ENCODE assay signal across 21 cellular contexts in genomic region chr11:129148487-129148886, GRCh38. TPM values are rescaled to one million over a fixed set of nuclear protein-coding genes. Genes with fewer than 3 reads are reported as not detected.
DNase-seq lines count a peak whose midpoint lies in the region; ATAC-seq, FAIRE-seq and TF ChIP-seq lines count a peak whose summit lies in the region.
"Had no signal": no experiment of that assay in that cellular context is flagged by ENCODE, and none has a peak within 500 bp of the region (broad histone marks: within the 10 kb centered on the region; RNA-seq: fewer than 3 reads in every experiment).

No MANE protein-coding gene starts in this region.

- peaks cover 37% of the 10 kb centered on the region for H3K36me3 Mint-ChIP-seq in WTC11

- no peak overlapping the region for H3K4me3 ChIP-seq in Panc1 (ENCODE audit: low read depth in 2 of 2, low read length in 2 of 2)
- no peak overlapping the region for H3K4me3 ChIP-seq in smooth muscle cell
- H3K4me3 ChIP-seq in HepG2 (replicated peaks in 1 of 3; ENCODE audit: insufficient read depth in 1 of 3, low read depth in 2 of 3, low read length in 3 of 3) = no peak overlapping the region
- H3K4me3 ChIP-seq: SJSA1 had no signal

- H3K9me3 ChIP-seq in Panc1 (ENCODE audit: control insufficient read depth, insufficient read depth, low read depth, low read length) (peaks cover 24% of the 10 kb centered on the region), smooth muscle cell (replicated peaks; ENCODE audit: low read depth) (no peaks in the 10 kb centered on the region), HepG2 (ENCODE audit: low read length) (no peaks in the 10 kb centered on the region; the same call in 1 of the 2 replicates)
- H3K9me3 ChIP-seq: SJSA1 had no signal

- H3K27me3 ChIP-seq in Panc1 (ENCODE audit: control insufficient read depth, insufficient read depth, low read length) (no peaks in the 10 kb centered on the region), smooth muscle cell (ENCODE audit: low read depth) (no peaks in the 10 kb centered on the region), HepG2 (ENCODE audit: control insufficient read depth in 1 of 2, insufficient read depth in 2 of 2, low read length in 2 of 2) (no peaks in the 10 kb centered on the region)
- H3K27me3 ChIP-seq: SJSA1 had no signal

- H3K27ac Mint-ChIP-seq in WTC11 = no peak overlapping the region
- H3K27ac Mint-ChIP-seq: CD4-positive, alpha-beta T cell had no signal

- CTCF ChIA-PET in Panc1 (lab: Charles Lee) (no interaction called here), WTC11 (lab: Charles Lee) (no interaction called here), HepG2 (lab: Yijun Ruan, JAX; ENCODE audit: low intra/inter-chr PET ratio, low total read pairs) (no interaction called here)

- H3K36me3 ChIP-seq in Panc1 (ENCODE audit: control insufficient read depth, insufficient read depth, low read length) (no peaks in the 10 kb centered on the region), smooth muscle cell (ENCODE audit: low read depth) (no peaks in the 10 kb centered on the region), HepG2 (replicated peaks in 1 of 2; ENCODE audit: control insufficient read depth in 1 of 2, insufficient read depth in 2 of 2, low read length in 2 of 2) (no peaks in the 10 kb centered on the region)
- H3K36me3 ChIP-seq: SJSA1 had no signal

- no peak overlapping the region for H3K4me3 Mint-ChIP-seq in WTC11
- H3K4me3 Mint-ChIP-seq: CD4-positive, alpha-beta T cell had no signal

- peaks cover 52% of the 10 kb centered on the region for H3K9me3 Mint-ChIP-seq in WTC11

- 87% methylated on average over 2 of the region's 2 CpGs for WGBS in smooth muscle cell (ENCODE audit: low lambda C conversion rate)
- WGBS in HepG2 (ENCODE audit: low lambda C conversion rate) = 96% methylated on average over 2 of the region's 2 CpGs

- H3K9ac ChIP-seq in smooth muscle cell (ENCODE audit: low read depth) (no peak overlapping the region), HepG2 (ENCODE audit: insufficient read depth, low read depth, low read length) (no peak overlapping the region)

- H3F3A ChIP-seq in smooth muscle cell (ENCODE audit: low read depth) = peaks cover 12% of the 10 kb centered on the region

- no peak for TF ChIP-seq RAD21 in HepG2 (CRISPR knock-in tag; IDR thresholded peaks at IDR 0.05)

- intact Hi-C loops in Panc1 (cut with micrococcal nuclease; ENCODE audit: unreplicated experiment) (loop anchor here (10.0 kb wide), 2 partner anchors 46 to 126 kb away; partner anchors contain the start of gene ARHGAP32), head of caudate nucleus (cut with DNase I) (no loop called here), HepG2 (cut with micrococcal nuclease; ENCODE audit: unreplicated experiment) (no loop called here)

- H3K79me2 ChIP-seq in smooth muscle cell (ENCODE audit: low read depth) (peaks cover 92% of the 10 kb centered on the region), HepG2 (ENCODE audit: insufficient read depth, low read length) (peaks cover 5% of the 10 kb centered on the region)

- peaks cover 32% of the 10 kb centered on the region for H3K4me1 Mint-ChIP-seq in WTC11

- no peaks in the 10 kb centered on the region for H3K27me3 Mint-ChIP-seq in WTC11 (ENCODE audit: low read depth)
- H3K27me3 Mint-ChIP-seq: CD4-positive, alpha-beta T cell had no signal

- FAIRE-seq in HepG2 (lab: Jason Lieb, UNC) = no peak
- FAIRE-seq: GM12891, H1 had no signal

- H4K20me1 ChIP-seq in smooth muscle cell (ENCODE audit: low read depth) = no peaks in the 10 kb centered on the region
- no peaks in the 10 kb centered on the region for H4K20me1 ChIP-seq in HepG2 (ENCODE audit: insufficient read depth, low read length)

- H2AFZ ChIP-seq in smooth muscle cell (ENCODE audit: low read depth) = no peak overlapping the region
- no peak overlapping the region for H2AFZ ChIP-seq in HepG2 (ENCODE audit: low read length)

- no peak for TF ChIP-seq CTCF in Panc1 (IDR thresholded peaks at IDR 0.05)
- TF ChIP-seq CTCF in smooth muscle cell (IDR thresholded peaks at IDR 0.05; ENCODE audit: borderline replicate concordance, insufficient read depth, poor library complexity, severe bottlenecking) = no peak
- no peak for TF ChIP-seq CTCF in WTC11 (IDR thresholded peaks at IDR 0.05)
- no peak for TF ChIP-seq CTCF in HepG2 (CRISPR knock-in tag; IDR thresholded peaks at IDR 0.05)

- BruUV-seq in Panc1 (replicated peaks; lab: Mats Ljungman, UMichigan) (no TSS peak), HepG2 (replicated peaks; lab: Mats Ljungman, UMichigan) (no TSS peak)

- TF ChIP-seq EP300 in HepG2 (IDR thresholded peaks at IDR 0.05; ENCODE audit: low read depth in 2 of 2, low read length in 2 of 2) = no peak
- no peak for TF ChIP-seq EP300 in HepG2 (CRISPR knock-in tag; IDR thresholded peaks at IDR 0.05; ENCODE audit: borderline replicate concordance)

- H3K4me2 ChIP-seq in smooth muscle cell = no peak overlapping the region
- no peak overlapping the region for H3K4me2 ChIP-seq in HepG2 (ENCODE audit: low read depth, low read length)

- DNase-seq in NCI-H345 (lab: John Stamatoyannopoulos, UW) = peak; percentile 1
- DNase-seq in NCI-H345 treated with DMSO at 0.1 percent for 48 hours (lab: John Stamatoyannopoulos, UW; ENCODE audit: unreplicated experiment) = no peak
- DNase-seq in Panc1 (ENCODE audit: low read depth, low spot score) = no peak
- no peak for DNase-seq in epithelial cell of prostate (ENCODE audit: low read depth, low spot score)
- no peak for DNase-seq in smooth muscle cell (lab: John Stamatoyannopoulos, UW; ENCODE audit: unreplicated experiment)
- no peak for DNase-seq in WTC11 (ENCODE audit: low spot score)
- DNase-seq in head of caudate nucleus = no peak
- no peak for DNase-seq in HepG2 (ENCODE audit: low spot score)
- DNase-seq: 8988T; CD4-positive, alpha-beta T cell; EL; IMR-90; MM.1S; NCI-H1092; NCI-H1436 treated with DMSO at 0.1 percent for 48 hours; NCI-H2081 treated with DMSO at 0.1 percent for 48 hours; NCI-H510A; NCI-H774 had no signal

- H3K4me1 ChIP-seq in Panc1 (ENCODE audit: control insufficient read depth, insufficient read depth, low read length) (peaks cover 54% of the 10 kb centered on the region), smooth muscle cell (ENCODE audit: low read depth) (peaks cover 23% of the 10 kb centered on the region), HepG2 (ENCODE audit: insufficient read depth, low read length) (peaks cover 32% of the 10 kb centered on the region)

- POLR2A ChIA-PET in Panc1 (lab: Charles Lee) = no interaction called here
- POLR2A ChIA-PET in WTC11 (lab: Charles Lee) = no interaction called here
- POLR2A ChIA-PET in HepG2 (lab: Yijun Ruan, JAX) = no interaction called here

- TF ChIP-seq POLR2A in HepG2 (IDR thresholded peaks at IDR 0.05; ENCODE audit: insufficient read depth in 1 of 2, low read depth in 2 of 2, low read length in 2 of 2) = no peak

- in situ Hi-C loops in Panc1 (cut with HindIII; ENCODE audit: low pct_unique_long_range_greater_than_20kb, low sequenced_read_pairs) (no loop called here), HepG2 (cut with HindIII; ENCODE audit: extremely low pct_ligation_motif_present, low pct_unique_long_range_greater_than_20kb) (no loop called here)

- ATAC-seq in Panc1 (peak; percentile 48; the same call in 1 of the 2 replicates), WTC11 (no peak; the same call in 1 of the 2 replicates), HepG2 (no peak)

- peak overlapping the region; percentile 100 for H3K27ac ChIP-seq in Panc1 (ENCODE audit: low read length)
- H3K27ac ChIP-seq in epithelial cell of prostate = peak overlapping the region; percentile 14
- peak overlapping the region; percentile 27 for H3K27ac ChIP-seq in smooth muscle cell (ENCODE audit: low read depth)
- H3K27ac ChIP-seq in HepG2 (ENCODE audit: extremely low read length, insufficient read depth, low read length) = no peak overlapping the region
- H3K27ac ChIP-seq: SJSA1 had no signal

TF ChIP-seq in WTC11, 78 proteins besides CTCF, POLR2A, EP300 and RAD21 (continues in another document):
- TF ChIP-seq ZNF138 (CRISPR knock-in tag; conservative IDR thresholded peaks at IDR 0.05) = no peak
- no peak for TF ChIP-seq ZNF263 (CRISPR knock-in tag; IDR thresholded peaks at IDR 0.05; ENCODE audit: low read depth)

TF ChIP-seq in HepG2, 621 proteins besides CTCF, POLR2A, EP300 and RAD21 (continues in another document):
- TF ChIP-seq PLSCR1 (CRISPR knock-in tag; IDR thresholded peaks at IDR 0.05; ENCODE audit: borderline replicate concordance) (no peak), ZNF75D (CRISPR knock-in tag; IDR thresholded peaks at IDR 0.05; ENCODE audit: borderline replicate concordance) (no peak)

RNA-seq across cellular contexts. Expression of gene ARHGAP32, which starts 43.6 kb away (rescaled TPM):
- total RNA-seq in Panc1 (2021; ENCODE audit: unreplicated experiment) = 44.6 TPM
- 14.2 TPM for polyA plus RNA-seq in Panc1 (2012; ENCODE audit: insufficient read length)
- 17.2 and 17.8 TPM in 2 replicates for total RNA-seq in smooth muscle cell
- polyA plus RNA-seq in smooth muscle cell = 8.8 and 14.9 TPM in 2 replicates
- total RNA-seq in WTC11 (2021) = 22.6 to 25.6 TPM (median 25.3 TPM) in 3 replicates
- total RNA-seq in HepG2 (2016; rRNA removed; fragmentation: Illumina TruSeq; extraction: Trizol) = 6.3 and 8.3 TPM in 2 replicates
- 21.8 and 24.5 TPM in 2 replicates for total RNA-seq in HepG2 (2016; cell fraction: cytosol; rRNA removed; fragmentation: Illumina TruSeq; extraction: Trizol; ENCODE audit: low read depth)
- 7.2 and 8.3 TPM in 2 replicates for total RNA-seq in HepG2 (2016; cell fraction: insoluble cytoplasmic fraction; rRNA removed; fragmentation: Illumina TruSeq; extraction: Trizol)
- total RNA-seq in HepG2 (2016; cell fraction: membrane; rRNA removed; fragmentation: Illumina TruSeq; extraction: Trizol) = 9.4 and 10.7 TPM in 2 replicates
- 12.7 and 17.3 TPM in 2 replicates for total RNA-seq in HepG2 (2016; cell fraction: nucleus; rRNA removed; fragmentation: Illumina TruSeq; extraction: Trizol)
- 6.6 and 8.2 TPM in 2 replicates for polyA plus RNA-seq in HepG2 (2011; rRNA removed)
- 5.4 and 5.7 TPM in 2 replicates for polyA plus RNA-seq in HepG2 (2011; cell fraction: cytosol; rRNA removed)
- 11.8 and 12.2 TPM in 2 replicates for polyA plus RNA-seq in HepG2 (2011; cell fraction: nucleus; rRNA removed)
- polyA plus RNA-seq in HepG2 (2012) = 4.1 and 5.0 TPM in 2 replicates
- polyA plus RNA-seq in HepG2 (2016; cell fraction: cytosol; fragmentation: Illumina TruSeq; extraction: Trizol; ENCODE audit: low read depth) = 0.71 and 0.82 TPM in 2 replicates
- polyA plus RNA-seq in HepG2 (2016; cell fraction: insoluble cytoplasmic fraction; fragmentation: Illumina TruSeq; extraction: Trizol; ENCODE audit: low read depth) = 4.4 and 4.7 TPM in 2 replicates
- polyA plus RNA-seq in HepG2 (2016; cell fraction: membrane; fragmentation: Illumina TruSeq; extraction: Trizol; ENCODE audit: low read depth) = 1.1 TPM in 2 replicates
- 10.0 and 10.5 TPM in 2 replicates for polyA plus RNA-seq in HepG2 (2016; cell fraction: nucleus; fragmentation: Illumina TruSeq; extraction: Trizol; ENCODE audit: insufficient read depth, low read depth)
- 8.1 and 27.5 TPM in 2 replicates for polyA minus RNA-seq in HepG2 (2011; rRNA and poly(A)+ RNA removed; ENCODE audit: low replicate concordance)
- 12.5 and 12.9 TPM in 2 replicates for polyA minus RNA-seq in HepG2 (2011; cell fraction: cytosol; rRNA and poly(A)+ RNA removed)
- polyA minus RNA-seq in HepG2 (2011; cell fraction: nucleus; rRNA and poly(A)+ RNA removed) = 30.4 and 32.9 TPM in 2 replicates
